8 cellular contexts compared by ENCODE assay signal in the genomic region with DNA sequence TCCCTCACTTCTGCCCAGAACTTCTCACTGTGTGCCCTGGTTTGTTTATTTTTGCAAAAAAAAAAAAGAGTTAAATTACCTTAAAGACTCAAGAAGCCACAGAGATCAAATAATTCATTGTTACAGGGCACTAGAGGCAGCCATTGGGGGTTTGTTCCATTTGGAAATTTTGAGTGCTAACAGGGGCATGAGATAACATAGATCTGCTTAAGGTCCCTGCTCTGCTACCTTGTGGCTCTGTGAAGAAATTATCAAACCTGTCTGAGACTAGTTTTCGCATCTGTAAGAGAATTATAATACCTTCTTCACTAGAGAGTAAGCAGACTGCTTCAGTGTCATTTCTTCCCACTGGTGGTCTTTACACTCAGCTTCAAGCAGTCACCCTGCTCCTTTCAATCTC. TPM values are rescaled to one million over a fixed set of nuclear protein-coding genes. Genes with fewer than 3 reads are reported as not detected.
DNase-seq lines count a peak whose midpoint lies in the region; ATAC-seq and TF ChIP-seq lines count a peak whose summit lies in the region.

No MANE protein-coding gene starts in this region.

- H3K4me1 ChIP-seq in MM.1S (ENCODE audit: low read length) (peaks cover 13% of the 10 kb centered on the region), esophagus muscularis mucosa (peaks cover 10 to 24% (median 15%) of the 10 kb centered on the region in 4 donors), parathyroid adenoma (no peaks in the 10 kb centered on the region), body of pancreas (no peaks in the 10 kb centered on the region)

- no peak for TF ChIP-seq EP300 in esophagus muscularis mucosa (IDR thresholded peaks at IDR 0.05)

- H3K9me3 Mint-ChIP-seq in activated naive CD8-positive, alpha-beta T cell treated with anti-CD3 and anti-CD28 coated beads, Interleukin-2, amount 50 U/mL, for 24 hours = no peaks in the 10 kb centered on the region
- no peaks in the 10 kb centered on the region for H3K9me3 Mint-ChIP-seq in activated naive CD4-positive, alpha-beta T cell treated with anti-CD3 and anti-CD28 coated beads for 36 hours

- H3K36me3 ChIP-seq in MM.1S (replicated peaks; ENCODE audit: insufficient read depth, low read length) = no peaks in the 10 kb centered on the region
- H3K36me3 ChIP-seq in esophagus muscularis mucosa = peaks cover 0 to 15% (median 5%) of the 10 kb centered on the region in 4 donors
- no peaks in the 10 kb centered on the region for H3K36me3 ChIP-seq in parathyroid adenoma (ENCODE audit: control insufficient read depth, insufficient read depth, low read length)
- no peaks in the 10 kb centered on the region for H3K36me3 ChIP-seq in body of pancreas (replicated peaks in 1 of 2; ENCODE audit: insufficient read depth in 1 of 2, low read depth in 2 of 2)

- H3K4me1 Mint-ChIP-seq in activated naive CD8-positive, alpha-beta T cell treated with anti-CD3 and anti-CD28 coated beads, Interleukin-2, amount 50 U/mL, for 24 hours = peaks cover 3% of the 10 kb centered on the region
- no peaks in the 10 kb centered on the region for H3K4me1 Mint-ChIP-seq in activated naive CD4-positive, alpha-beta T cell treated with anti-CD3 and anti-CD28 coated beads for 36 hours (ENCODE audit: low read depth)

- no peaks in the 10 kb centered on the region for H3K79me2 ChIP-seq in MM.1S (ENCODE audit: low read length)
- no peaks in the 10 kb centered on the region for H3K79me2 ChIP-seq in parathyroid adenoma

- H3K9me3 ChIP-seq in MM.1S (replicated peaks; ENCODE audit: insufficient read depth, low read length) (no peaks in the 10 kb centered on the region), esophagus muscularis mucosa (no peaks in the 10 kb centered on the region), parathyroid adenoma (ENCODE audit: control insufficient read depth, low read length) (no peaks in the 10 kb centered on the region), body of pancreas (no peaks in the 10 kb centered on the region)

- no peak for TF ChIP-seq CTCF in MM.1S (IDR thresholded peaks at IDR 0.05; ENCODE audit: low read length)
- no peak for TF ChIP-seq CTCF in esophagus muscularis mucosa (IDR thresholded peaks at IDR 0.05)
- TF ChIP-seq CTCF in parathyroid adenoma (IDR thresholded peaks at IDR 0.05) = no peak
- TF ChIP-seq CTCF in body of pancreas (IDR thresholded peaks at IDR 0.05) = no peak

- no peaks in the 10 kb centered on the region for H3K9me2 ChIP-seq in MM.1S (replicated peaks; ENCODE audit: insufficient read depth, low read length)

- H3K27ac ChIP-seq in MM.1S (ENCODE audit: low read length) (peak overlapping the region; percentile 65; the same call in 1 of the 2 replicates), esophagus muscularis mucosa (replicated peaks in 1 of 4) (peak overlapping the region; percentile 73 to 80 (median 76)), parathyroid adenoma (peak overlapping the region; percentile 65), body of pancreas (peak overlapping the region in 2 of 4 donors; percentile 37 to 60)

- DNase-seq in MM.1S = peak; percentile 17
- no peak for DNase-seq in esophagus muscularis mucosa (ENCODE audit: extremely low spot score)
- no peak for DNase-seq in activated naive CD8-positive, alpha-beta T cell treated with anti-CD3 and anti-CD28 coated beads, Interleukin-2, amount 50 U/mL, for 24 hours
- no peak for DNase-seq in body of pancreas
- DNase-seq in activated naive CD4-positive, alpha-beta T cell treated with anti-CD3 and anti-CD28 coated beads for 36 hours = no peak

- peak overlapping the region; percentile 70 for H2AFZ ChIP-seq in MM.1S (ENCODE audit: low read length)
- H2AFZ ChIP-seq in parathyroid adenoma = peak overlapping the region; percentile 53

- H3K27me3 Mint-ChIP-seq in activated naive CD8-positive, alpha-beta T cell treated with anti-CD3 and anti-CD28 coated beads, Interleukin-2, amount 50 U/mL, for 24 hours = peaks cover 5% of the 10 kb centered on the region
- H3K27me3 Mint-ChIP-seq in activated naive CD4-positive, alpha-beta T cell treated with anti-CD3 and anti-CD28 coated beads for 36 hours (ENCODE audit: low read depth) = peaks cover 9% of the 10 kb centered on the region

- no peaks in the 10 kb centered on the region for H4K20me1 ChIP-seq in MM.1S (ENCODE audit: insufficient read depth, low read length)

- H3K9ac ChIP-seq in MM.1S (ENCODE audit: low read length) (peak overlapping the region; percentile 42; the same call in 1 of the 2 replicates), parathyroid adenoma (no peak overlapping the region)

- CTCF ChIA-PET in activated naive CD4-positive, alpha-beta T cell treated with anti-CD3 and anti-CD28 coated beads for 36 hours (lab: Charles Lee) = no interaction called here

- H3K4me2 ChIP-seq in MM.1S (ENCODE audit: low read depth, low read length) = peak overlapping the region; percentile 78
- peak overlapping the region; percentile 32 for H3K4me2 ChIP-seq in parathyroid adenoma (ENCODE audit: low read length)

- intact Hi-C loops in esophagus muscularis mucosa (cut with DNase I) (no loop called here), body of pancreas (cut with DNase I) (no loop called here)
- intact Hi-C loops in activated naive CD4-positive, alpha-beta T cell treated with anti-CD3 and anti-CD28 coated beads for 36 hours (cut with micrococcal nuclease) = no loop called here

- no peak for TF ChIP-seq POLR2A in GM18505 (IDR thresholded peaks at IDR 0.05; ENCODE audit: borderline replicate concordance, extremely low read depth, insufficient read depth, insufficient read length)
- TF ChIP-seq POLR2A in esophagus muscularis mucosa (IDR thresholded peaks at IDR 0.05; ENCODE audit: low read depth) = no peak
- no peak for TF ChIP-seq POLR2A in body of pancreas (IDR thresholded peaks at IDR 0.05)

- H3K4me3 ChIP-seq in MM.1S (ENCODE audit: low read length) (peak overlapping the region; percentile 56), esophagus muscularis mucosa (peak overlapping the region; percentile 43 to 52 (median 50)), parathyroid adenoma (ENCODE audit: low read depth, low read length) (peak overlapping the region; percentile 42), body of pancreas (no peak overlapping the region)

- H3F3A ChIP-seq in MM.1S (ENCODE audit: insufficient read depth, low read length) = peaks cover 17% of the 10 kb centered on the region

- no peaks in the 10 kb centered on the region for H3K27me3 ChIP-seq in MM.1S (replicated peaks; ENCODE audit: insufficient read depth, low read length)
- no peaks in the 10 kb centered on the region for H3K27me3 ChIP-seq in esophagus muscularis mucosa
- no peaks in the 10 kb centered on the region for H3K27me3 ChIP-seq in parathyroid adenoma (ENCODE audit: control insufficient read depth, insufficient read depth, low read length)
- no peaks in the 10 kb centered on the region for H3K27me3 ChIP-seq in body of pancreas

- H3K36me3 Mint-ChIP-seq in activated naive CD8-positive, alpha-beta T cell treated with anti-CD3 and anti-CD28 coated beads, Interleukin-2, amount 50 U/mL, for 24 hours (ENCODE audit: low read depth) = no peaks in the 10 kb centered on the region
- H3K36me3 Mint-ChIP-seq in activated naive CD4-positive, alpha-beta T cell treated with anti-CD3 and anti-CD28 coated beads for 36 hours (ENCODE audit: low read depth) = no peaks in the 10 kb centered on the region

- H3K4me3 Mint-ChIP-seq in activated naive CD8-positive, alpha-beta T cell treated with anti-CD3 and anti-CD28 coated beads, Interleukin-2, amount 50 U/mL, for 24 hours = no peak overlapping the region
- no peak overlapping the region for H3K4me3 Mint-ChIP-seq in activated naive CD4-positive, alpha-beta T cell treated with anti-CD3 and anti-CD28 coated beads for 36 hours

- peak; percentile 1 for ATAC-seq in GM18505 (IDR thresholded peaks at IDR 0.05; ENCODE audit: unreplicated experiment)
- no peak for ATAC-seq in activated naive CD8-positive, alpha-beta T cell treated with anti-CD3 and anti-CD28 coated beads, Interleukin-2, amount 50 U/mL, for 24 hours
- ATAC-seq in body of pancreas = no peak
- no peak for ATAC-seq in HG02840 (IDR thresholded peaks at IDR 0.05; ENCODE audit: low FRiP score, unreplicated experiment)

- 56% methylated on average over 1 of the region's 1 CpG for WGBS in esophagus muscularis mucosa
- 30 to 46% methylated on average over 1 of the region's 1 CpG for WGBS in body of pancreas, 2 donors

- H3K27ac Mint-ChIP-seq in activated naive CD8-positive, alpha-beta T cell treated with anti-CD3 and anti-CD28 coated beads, Interleukin-2, amount 50 U/mL, for 24 hours = no peak overlapping the region
- no peak overlapping the region for H3K27ac Mint-ChIP-seq in activated naive CD4-positive, alpha-beta T cell treated with anti-CD3 and anti-CD28 coated beads for 36 hours

RNA-seq across cellular contexts. Expression of a gene that starts 0.4 kb away (rescaled TPM):
- total RNA-seq in esophagus muscularis mucosa = 10 to 100 TPM in 3 of 4 donors, 1 to 10 TPM in 1; 9.7 to 46.7 (median 17.9) TPM
- total RNA-seq in body of pancreas = 1 to 10 TPM; 5.2 to 7.6 TPM
- not detected for total RNA-seq in activated naive CD4-positive, alpha-beta T cell treated with anti-CD3 and anti-CD28 coated beads for 36 hours

Comparison
In these comparisons a context has a peak if more than half of its experiments do, and no peak if none do; other contexts are left out.
1. H3K4me3 ChIP-seq: peak in MM.1S (single experiment), esophagus muscularis mucosa (4 of 4) and parathyroid adenoma (single experiment); none in body of pancreas (0 of 2).
2. RNA of a gene that starts 0.4 kb away (total RNA-seq): 9.7 to 46.7 TPM in esophagus muscularis mucosa and 5.2 to 7.6 TPM in body of pancreas; not detected in activated naive CD4-positive, alpha-beta T cell treated with anti-CD3 and anti-CD28 coated beads for 36 hours; every median in the first group is over 4 times any median in the second.